Comparison of ENCODE assay signal across 1 cellular context in the genomic region with DNA sequence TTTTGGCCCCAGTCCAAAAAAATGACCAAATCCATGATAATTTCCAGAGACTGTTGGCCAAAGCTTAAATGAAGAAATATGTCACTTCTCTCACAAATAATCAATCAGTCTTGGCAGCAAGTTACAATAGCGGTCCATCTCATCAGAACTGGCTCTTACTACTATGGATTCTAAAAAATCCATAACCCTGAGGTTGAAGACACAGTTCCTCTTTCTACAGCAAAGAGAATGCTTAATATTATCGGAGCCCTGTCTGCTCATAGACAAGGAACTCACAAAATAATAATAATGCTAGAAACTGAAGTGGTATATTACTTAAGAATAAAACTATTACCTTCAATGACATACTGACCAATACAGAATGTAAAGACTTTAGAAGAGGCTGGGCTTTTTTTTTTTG.
TF ChIP-seq lines count a peak whose summit lies in the region.

No MANE protein-coding gene starts in this region.

TF ChIP-seq in GM23338, 12 proteins besides CTCF, POLR2A, EP300 and RAD21 (continued from another document):
- TF ChIP-seq ZNF462 (CRISPR knock-in tag; IDR thresholded peaks at IDR 0.05) (no peak), STAT1 (IDR thresholded peaks at IDR 0.05; ENCODE audit: unreplicated experiment) (no peak), ZNF331 (CRISPR knock-in tag; IDR thresholded peaks at IDR 0.05; ENCODE audit: low read depth) (no peak), EZH2 (IDR thresholded peaks at IDR 0.05; ENCODE audit: low read depth, unreplicated experiment) (no peak), ZNF114 (CRISPR knock-in tag; IDR thresholded peaks at IDR 0.05) (no peak), CREB1 (CRISPR knock-in tag; IDR thresholded peaks at IDR 0.05; ENCODE audit: low read depth) (no peak), POLR2AphosphoS5 (IDR thresholded peaks at IDR 0.05; ENCODE audit: low read depth) (no peak), EZH2phosphoT487 (IDR thresholded peaks at IDR 0.05; ENCODE audit: unreplicated experiment) (no peak), NANOG (IDR thresholded peaks at IDR 0.05; ENCODE audit: borderline replicate concordance) (no peak)
- TF ChIP-seq, protein P1, sequence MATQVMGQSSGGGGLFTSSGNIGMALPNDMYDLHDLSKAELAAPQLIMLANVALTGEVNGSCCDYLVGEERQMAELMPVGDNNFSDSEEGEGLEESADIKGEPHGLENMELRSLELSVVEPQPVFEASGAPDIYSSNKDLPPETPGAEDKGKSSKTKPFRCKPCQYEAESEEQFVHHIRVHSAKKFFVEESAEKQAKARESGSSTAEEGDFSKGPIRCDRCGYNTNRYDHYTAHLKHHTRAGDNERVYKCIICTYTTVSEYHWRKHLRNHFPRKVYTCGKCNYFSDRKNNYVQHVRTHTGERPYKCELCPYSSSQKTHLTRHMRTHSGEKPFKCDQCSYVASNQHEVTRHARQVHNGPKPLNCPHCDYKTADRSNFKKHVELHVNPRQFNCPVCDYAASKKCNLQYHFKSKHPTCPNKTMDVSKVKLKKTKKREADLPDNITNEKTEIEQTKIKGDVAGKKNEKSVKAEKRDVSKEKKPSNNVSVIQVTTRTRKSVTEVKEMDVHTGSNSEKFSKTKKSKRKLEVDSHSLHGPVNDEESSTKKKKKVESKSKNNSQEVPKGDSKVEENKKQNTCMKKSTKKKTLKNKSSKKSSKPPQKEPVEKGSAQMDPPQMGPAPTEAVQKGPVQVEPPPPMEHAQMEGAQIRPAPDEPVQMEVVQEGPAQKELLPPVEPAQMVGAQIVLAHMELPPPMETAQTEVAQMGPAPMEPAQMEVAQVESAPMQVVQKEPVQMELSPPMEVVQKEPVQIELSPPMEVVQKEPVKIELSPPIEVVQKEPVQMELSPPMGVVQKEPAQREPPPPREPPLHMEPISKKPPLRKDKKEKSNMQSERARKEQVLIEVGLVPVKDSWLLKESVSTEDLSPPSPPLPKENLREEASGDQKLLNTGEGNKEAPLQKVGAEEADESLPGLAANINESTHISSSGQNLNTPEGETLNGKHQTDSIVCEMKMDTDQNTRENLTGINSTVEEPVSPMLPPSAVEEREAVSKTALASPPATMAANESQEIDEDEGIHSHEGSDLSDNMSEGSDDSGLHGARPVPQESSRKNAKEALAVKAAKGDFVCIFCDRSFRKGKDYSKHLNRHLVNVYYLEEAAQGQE (IDR thresholded peaks at IDR 0.05; ENCODE audit: unreplicated experiment) = no peak
TF ChIP-seq in GM23338: peak in this region for 0.
